ENCODE assay signal across 31 cellular contexts in genomic region chr12:121943926-121944325, GRCh38. TPM values are rescaled to one million over a fixed set of nuclear protein-coding genes. Genes with fewer than 3 reads are reported as not detected.
"Had no signal": no experiment of that assay in that cellular context is flagged by ENCODE, and none has a peak within 500 bp of the region (broad histone marks: within the 10 kb centered on the region; RNA-seq: fewer than 3 reads in every experiment).

No MANE protein-coding gene starts in this region.

- H3K4me3 ChIP-seq: coronary artery, esophagus muscularis mucosa, lung, neural progenitor cell, prostate gland, right atrium auricular region, smooth muscle cell, thoracic aorta, tibial nerve, upper lobe of right lung, uterus had no signal

- H2AFZ ChIP-seq: neural progenitor cell had no signal

- H3K4me2 ChIP-seq: neural progenitor cell, smooth muscle cell had no signal

- DNase-seq: dermis blood vessel endothelial cell; effector memory CD4-positive, alpha-beta T cell; foreskin melanocyte; glutamatergic neuron; hypothalamus; immature natural killer cell; islet precursor cell; mesenchymal stem cell; midbrain; naive thymus-derived CD4-positive, alpha-beta T cell; nucleus accumbens; stimulated activated CD4-positive, alpha-beta T cell treated with anti-CD3 and anti-CD28 coated beads, Interleukin-12 subunit alpha, Interleukin-12 subunit beta, amount 100 ng/mL, for 4 hours; stimulated activated CD4-positive, alpha-beta T cell treated with anti-CD3 and anti-CD28 coated beads, Interleukin-1b, Interleukin-23, amount 100 ng/mL, for 48 hours; stimulated activated CD4-positive, alpha-beta T cell treated with anti-CD3 and anti-CD28 coated beads, Interleukin-4, amount 100 ng/mL, for 24 hours; stimulated activated naive CD8-positive, alpha-beta T cell treated with anti-CD3 and anti-CD28 coated beads, Interleukin-15, Interleukin-2, amounts not matched to agents 100 U/mL and 50 U/mL, for 24 hours; substantia nigra; upper lobe of right lung; uterus had no signal

- H3K9ac ChIP-seq: neural progenitor cell had no signal

- H3K27me3 ChIP-seq: esophagus muscularis mucosa, neural progenitor cell, right atrium auricular region, tibial nerve, upper lobe of right lung, uterus had no signal

- H3K27ac Mint-ChIP-seq: immature natural killer cell; naive thymus-derived CD4-positive, alpha-beta T cell; nephron; neural progenitor cell; stimulated activated effector memory CD8-positive, alpha-beta T cell treated with anti-CD3 and anti-CD28 coated beads, Interleukin-12 subunit alpha, Interleukin-12 subunit beta, amount 100 ng/mL, for 72 hours had no signal

- H3K27me3 Mint-ChIP-seq: naive thymus-derived CD4-positive, alpha-beta T cell had no signal

- H3K36me3 Mint-ChIP-seq: stimulated activated effector memory CD8-positive, alpha-beta T cell treated with anti-CD3 and anti-CD28 coated beads, Interleukin-12 subunit alpha, Interleukin-12 subunit beta, amount 100 ng/mL, for 72 hours had no signal

- H3K9me3 ChIP-seq: esophagus muscularis mucosa, prostate gland, right atrium auricular region, thoracic aorta, tibial nerve, upper lobe of right lung, uterus had no signal

- H3K4me1 ChIP-seq: esophagus muscularis mucosa, neural progenitor cell, prostate gland, right atrium auricular region, tibial nerve, upper lobe of right lung, uterus had no signal

- H3K36me3 ChIP-seq: neural progenitor cell, prostate gland, right atrium auricular region, thoracic aorta, upper lobe of right lung, uterus had no signal

- H3K9me3 Mint-ChIP-seq: immature natural killer cell; naive thymus-derived CD4-positive, alpha-beta T cell; stimulated activated effector memory CD8-positive, alpha-beta T cell treated with anti-CD3 and anti-CD28 coated beads, Interleukin-12 subunit alpha, Interleukin-12 subunit beta, amount 100 ng/mL, for 72 hours had no signal

- ATAC-seq: left lobe of liver; naive thymus-derived CD4-positive, alpha-beta T cell; sciatic nerve; stimulated activated effector memory CD8-positive, alpha-beta T cell treated with anti-CD3 and anti-CD28 coated beads, Interleukin-12 subunit alpha, Interleukin-12 subunit beta, amount 100 ng/mL, for 72 hours; stimulated activated naive CD8-positive, alpha-beta T cell treated with anti-CD3 and anti-CD28 coated beads, Interleukin-15, Interleukin-2, amounts not matched to agents 100 U/mL and 50 U/mL, for 24 hours; upper lobe of right lung had no signal

- H3K4me3 Mint-ChIP-seq: immature natural killer cell; naive thymus-derived CD4-positive, alpha-beta T cell; nephron; neural progenitor cell; stimulated activated effector memory CD8-positive, alpha-beta T cell treated with anti-CD3 and anti-CD28 coated beads, Interleukin-12 subunit alpha, Interleukin-12 subunit beta, amount 100 ng/mL, for 72 hours had no signal

- H3K4me1 Mint-ChIP-seq: nephron; neural progenitor cell; stimulated activated effector memory CD8-positive, alpha-beta T cell treated with anti-CD3 and anti-CD28 coated beads, Interleukin-12 subunit alpha, Interleukin-12 subunit beta, amount 100 ng/mL, for 72 hours had no signal

- H3K27ac ChIP-seq: coronary artery, esophagus muscularis mucosa, neural progenitor cell, prostate gland, right atrium auricular region, thoracic aorta, tibial nerve, upper lobe of right lung, uterus had no signal

RNA-seq across cellular contexts. Expression of gene CFAP251, which starts 25.5 kb away (rescaled TPM):
- polyA plus RNA-seq: naive thymus-derived CD4-positive, alpha-beta T cell had no signal
